20 cellular contexts compared by ENCODE assay signal in the genomic region with DNA sequence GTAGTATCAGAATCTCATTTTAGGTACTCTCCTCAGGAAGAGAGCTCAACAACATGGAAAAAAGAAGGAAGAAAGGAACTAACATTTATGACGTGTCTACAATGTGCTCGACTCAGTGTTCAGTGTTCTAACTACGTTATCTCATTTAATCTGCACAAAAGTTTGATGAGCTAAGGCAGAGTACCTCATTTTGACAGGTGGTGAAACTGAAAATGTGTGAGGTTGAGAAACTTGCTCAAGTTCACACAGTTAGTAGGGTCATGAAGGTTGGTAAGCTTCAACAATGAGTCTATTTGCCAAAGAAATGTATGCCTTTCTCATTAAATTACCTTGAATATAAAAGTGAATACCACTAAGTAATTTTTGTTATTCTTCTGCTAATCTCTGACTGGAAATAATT.
DNase-seq lines count a peak whose midpoint lies in the region; ATAC-seq, FAIRE-seq and TF ChIP-seq lines count a peak whose summit lies in the region.
"Had no signal": no experiment of that assay in that cellular context is flagged by ENCODE, and none has a peak within 500 bp of the region (broad histone marks: within the 10 kb centered on the region; RNA-seq: fewer than 3 reads in every experiment).

No MANE protein-coding gene starts in this region.

- TF ChIP-seq POLR2A in H54 (IDR thresholded peaks at IDR 0.05; ENCODE audit: low read depth, low read length) = no peak

- FAIRE-seq in D721Med (lab: Jason Lieb, UNC) = no peak
- no peak for FAIRE-seq in H54 (lab: Jason Lieb, UNC)
- FAIRE-seq: frontal cortex, TTC549 had no signal

- TF ChIP-seq CTCF in D721Med (IDR thresholded peaks at IDR 0.05; ENCODE audit: insufficient read depth, missing control alignments) = no peak

- in situ Hi-C loops in G401 (cut with HindIII; ENCODE audit: low sequenced_read_pairs) = no loop called here

- peak; percentile 85 for ATAC-seq in GM18511 (IDR thresholded peaks at IDR 0.05; ENCODE audit: unreplicated experiment)
- peak; percentile 83 for ATAC-seq in GM19452 (IDR thresholded peaks at IDR 0.05; ENCODE audit: unreplicated experiment)
- ATAC-seq in HG02678 (IDR thresholded peaks at IDR 0.05; ENCODE audit: unreplicated experiment) = peak; percentile 76
- ATAC-seq in HG03439 (IDR thresholded peaks at IDR 0.05; ENCODE audit: unreplicated experiment) = peak; percentile 81
- ATAC-seq in HG02884 (IDR thresholded peaks at IDR 0.05; ENCODE audit: unreplicated experiment) = no peak
- ATAC-seq: left lobe of liver, mucosa of descending colon had no signal

- no peak for DNase-seq in D721Med (ENCODE audit: insufficient read length, low spot score)
- no peak for DNase-seq in H54 (ENCODE audit: insufficient read length, low spot score)
- no peak for DNase-seq in G401 (ENCODE audit: low spot score)
- DNase-seq: activated CD4-positive, alpha-beta T cell treated with anti-CD3 and anti-CD28 coated beads, Interleukin-2, amount 50 U/mL, for 4 hours; activated T-cell treated with anti-CD3 and anti-CD28 coated beads, Interleukin-2, amount 50 U/mL, for 1 hour; DMS79; HCEC 1CT; IMR-90; mucosa of descending colon; NCI-H2081 treated with DMSO at 0.1 percent for 48 hours; NCI-H526 treated with DMSO at 0.1 percent for 48 hours; Peyer's patch had no signal
